9 cellular contexts compared by ENCODE assay signal in the genomic region with DNA sequence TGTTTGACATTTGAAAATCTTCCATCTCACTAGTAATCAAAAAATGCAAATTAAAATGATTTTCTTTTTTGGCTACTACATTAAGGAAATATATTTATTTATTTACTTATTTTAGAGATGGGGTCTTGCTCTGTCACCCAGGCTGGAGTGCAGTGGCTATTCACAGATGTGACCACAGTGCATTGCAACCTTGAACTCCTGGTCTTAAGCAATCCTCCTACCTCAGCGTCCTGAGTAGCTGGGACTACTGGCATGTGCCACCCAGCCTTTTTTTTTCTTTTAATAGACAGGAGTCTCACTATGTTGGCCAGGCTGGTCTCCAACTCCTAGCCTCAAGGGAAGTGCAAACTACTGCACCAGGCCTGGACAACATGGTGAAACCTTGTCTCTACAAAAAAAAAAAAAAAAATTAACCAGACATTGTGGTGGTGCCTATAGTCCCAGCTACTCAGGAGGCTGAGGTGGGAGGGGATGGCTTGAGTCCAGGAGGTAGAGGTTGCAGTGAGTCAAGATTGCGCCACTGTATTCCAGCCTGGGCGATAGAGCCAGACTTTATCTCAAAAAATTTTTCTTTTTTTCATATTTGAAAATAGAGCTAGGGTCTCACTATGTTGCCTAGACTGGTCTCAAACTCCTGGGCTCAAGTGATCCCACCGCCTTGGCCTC.
"Had no signal": no experiment of that assay in that cellular context is flagged by ENCODE, and none has a peak within 500 bp of the region (broad histone marks: within the 10 kb centered on the region; RNA-seq: fewer than 3 reads in every experiment).

No MANE protein-coding gene starts in this region.

- ATAC-seq: activated CD8-positive, alpha-beta T cell treated with anti-CD3 and anti-CD28 coated beads for 36 hours; effector memory CD8-positive, alpha-beta T cell; psoas muscle had no signal

- H3K4me3 ChIP-seq: left ventricle myocardium inferior, psoas muscle had no signal

- H3K9me3 ChIP-seq: left ventricle myocardium inferior, psoas muscle had no signal

- H3K36me3 ChIP-seq: left ventricle myocardium inferior had no signal

- DNase-seq: activated CD8-positive, alpha-beta T cell treated with anti-CD3 and anti-CD28 coated beads for 36 hours; activated naive CD4-positive, alpha-beta T cell treated with Interleukin-2 at 50 U/mL for 16 hours; effector memory CD8-positive, alpha-beta T cell; head of caudate nucleus; left ventricle myocardium inferior; mesendoderm; psoas muscle; stimulated activated CD4-positive, alpha-beta T cell treated with anti-CD3 and anti-CD28 coated beads, Interleukin-2, amount 100 ng/mL, for 48 hours; stimulated activated naive CD4-positive, alpha-beta T cell treated with Interleukin-2 at 50 U/mL for 16 hours had no signal

- H3K27ac ChIP-seq: left ventricle myocardium inferior, psoas muscle had no signal
